Comparison of ENCODE assay signal across 12 cellular contexts in genomic region chr19:3458595-3459284, GRCh38. TPM values are rescaled to one million over a fixed set of nuclear protein-coding genes. Genes with fewer than 3 reads are reported as not detected.
DNase-seq lines count a peak whose midpoint lies in the region; ATAC-seq and TF ChIP-seq lines count a peak whose summit lies in the region.
"Had no signal": no experiment of that assay in that cellular context is flagged by ENCODE, and none has a peak within 500 bp of the region (broad histone marks: within the 10 kb centered on the region; RNA-seq: fewer than 3 reads in every experiment).

No MANE protein-coding gene starts in this region.

- 82% methylated on average over 3 of the region's 19 CpGs for WGBS in mammary epithelial cell (ENCODE audit: low coverage, missing lambda C conversion rate)
- WGBS in aorta, 2 donors: 9 to 10% methylated on average over 15 to 19 of the region's 19 CpGs

- TF ChIP-seq POLR2A in breast epithelium (IDR thresholded peaks at IDR 0.05): no peak

- no peaks in the 10 kb centered on the region for H3K9me3 Mint-ChIP-seq in osteocyte (ENCODE audit: unreplicated experiment)
- H3K9me3 Mint-ChIP-seq in activated CD4-positive, alpha-beta memory T cell treated with anti-CD3 and anti-CD28 coated beads, Interleukin-2, amount 10 ng/mL, durations not matched to agents 7 days and 5 days: no peaks in the 10 kb centered on the region
- H3K9me3 Mint-ChIP-seq: activated B cell treated with CpG ODN at 0.5 μM for 24 hours had no signal

- H3K4me2 ChIP-seq in mammary epithelial cell (ENCODE audit: insufficient read depth, low read depth, low read length): no peak overlapping the region

- H3K4me3 Mint-ChIP-seq in osteocyte (ENCODE audit: unreplicated experiment): peak overlapping the region; percentile 38
- no peak overlapping the region for H3K4me3 Mint-ChIP-seq in activated CD4-positive, alpha-beta memory T cell treated with anti-CD3 and anti-CD28 coated beads, Interleukin-2, amount 10 ng/mL, durations not matched to agents 7 days and 5 days
- H3K4me3 Mint-ChIP-seq: activated B cell treated with CpG ODN at 0.5 μM for 24 hours had no signal

- H3K9me3 ChIP-seq in breast epithelium: no peaks in the 10 kb centered on the region
- no peaks in the 10 kb centered on the region for H3K9me3 ChIP-seq in mammary epithelial cell (replicated peaks; ENCODE audit: insufficient read depth, low read length)
- no peaks in the 10 kb centered on the region for H3K9me3 ChIP-seq in aorta (ENCODE audit: control insufficient read depth, low read length)
- no peaks in the 10 kb centered on the region for H3K9me3 ChIP-seq in SJCRH30 (replicated peaks)

- DNase-seq in breast epithelium (ENCODE audit: low spot score in 2 of 2) (no peak), mammary epithelial cell (no peak), hepatic stellate cell (ENCODE audit: low spot score) (peak; percentile 50), osteocyte (ENCODE audit: extremely low spot score, unreplicated experiment) (no peak), aorta (peak; percentile 85 to 88), SJCRH30 (no peak)
- DNase-seq in activated CD4-positive, CD25-positive, alpha-beta regulatory T cell treated with anti-CD3 and anti-CD28 coated beads, Interleukin-2, amount 50 U/mL, for 72 hours: no peak
- no peak for DNase-seq in activated CD4-positive, alpha-beta memory T cell treated with anti-CD3 and anti-CD28 coated beads, Interleukin-2, amount 10 ng/mL, durations not matched to agents 7 days and 5 days
- DNase-seq: 8988T, activated B cell treated with CpG ODN at 0.5 μM for 24 hours, cerebellar nuclear complex, NCI-H510A treated with DMSO at 0.1 percent for 48 hours had no signal

- no TSS peak for BruUV-seq in mammary epithelial cell (replicated peaks; lab: Mats Ljungman, UMichigan)

- H3K27ac ChIP-seq in breast epithelium (peak overlapping the region; percentile 77 to 89), mammary epithelial cell (ENCODE audit: insufficient read depth, low read depth, low read length) (no peak overlapping the region), aorta (ENCODE audit: low read depth in 1 of 2, low read length in 2 of 2) (peak overlapping the region; percentile 40 to 96), SJCRH30 (no peak overlapping the region)

- H3K4me3 ChIP-seq in breast epithelium: peak overlapping the region in 1 of 3 donors; percentile 43
- no peak overlapping the region for H3K4me3 ChIP-seq in mammary epithelial cell (replicated peaks in 1 of 3; ENCODE audit: insufficient read depth in 1 of 3, low read depth in 2 of 3, low read length in 3 of 3)
- no peak overlapping the region for H3K4me3 ChIP-seq in aorta (ENCODE audit: low read length in 2 of 2)
- H3K4me3 ChIP-seq in SJCRH30: no peak overlapping the region

- CTCF ChIA-PET in mammary epithelial cell (lab: Charles Lee; ENCODE audit: low non-redundant PET): no interaction called here
- CTCF ChIA-PET in activated CD4-positive, alpha-beta memory T cell treated with anti-CD3 and anti-CD28 coated beads, Interleukin-2, amount 10 ng/mL, durations not matched to agents 7 days and 5 days (lab: Charles Lee): no interaction called here

- TF ChIP-seq CTCF in breast epithelium (IDR thresholded peaks at IDR 0.05) (no peak), mammary epithelial cell (conservative IDR thresholded peaks at IDR 0.05 in 1 of 2, IDR thresholded peaks at IDR 0.05 in 1 of 2; ENCODE audit: extremely low read depth in 1 of 2, insufficient read depth in 1 of 2, low read depth in 1 of 2, low read length in 2 of 2) (no peak), osteocyte (IDR thresholded peaks at IDR 0.05) (no peak)

- H3K27ac Mint-ChIP-seq in osteocyte (ENCODE audit: unreplicated experiment): peak overlapping the region; percentile 91
- H3K27ac Mint-ChIP-seq in activated CD4-positive, alpha-beta memory T cell treated with anti-CD3 and anti-CD28 coated beads, Interleukin-2, amount 10 ng/mL, durations not matched to agents 7 days and 5 days: no peak overlapping the region
- H3K27ac Mint-ChIP-seq: activated B cell treated with CpG ODN at 0.5 μM for 24 hours had no signal

- H3K9ac ChIP-seq in mammary epithelial cell (ENCODE audit: insufficient read depth, low read length): no peak overlapping the region

- dilution Hi-C loops in mammary epithelial cell (cut with HindIII; ENCODE audit: low sequenced_read_pairs): no loop called here

- peaks cover 6% of the 10 kb centered on the region for H3K36me3 Mint-ChIP-seq in osteocyte (ENCODE audit: unreplicated experiment)
- no peaks in the 10 kb centered on the region for H3K36me3 Mint-ChIP-seq in activated CD4-positive, alpha-beta memory T cell treated with anti-CD3 and anti-CD28 coated beads, Interleukin-2, amount 10 ng/mL, durations not matched to agents 7 days and 5 days (ENCODE audit: low read depth)

- POLR2A ChIA-PET in activated CD4-positive, alpha-beta memory T cell treated with anti-CD3 and anti-CD28 coated beads, Interleukin-2, amount 10 ng/mL, durations not matched to agents 7 days and 5 days (lab: Charles Lee): no interaction called here

- H3K4me1 ChIP-seq in breast epithelium: peaks cover 0 to 4% of the 10 kb centered on the region in 2 donors
- no peaks in the 10 kb centered on the region for H3K4me1 ChIP-seq in mammary epithelial cell (ENCODE audit: insufficient read depth, low read length)
- H3K4me1 ChIP-seq in aorta (ENCODE audit: control insufficient read depth in 1 of 2, insufficient read depth in 2 of 2, low read length in 2 of 2): peaks cover 0 to 2% of the 10 kb centered on the region in 2 donors
- no peaks in the 10 kb centered on the region for H3K4me1 ChIP-seq in SJCRH30

- H4K20me1 ChIP-seq in mammary epithelial cell (ENCODE audit: insufficient read depth, low read length): no peaks in the 10 kb centered on the region

- no peaks in the 10 kb centered on the region for H3K27me3 Mint-ChIP-seq in osteocyte (ENCODE audit: unreplicated experiment)
- H3K27me3 Mint-ChIP-seq in activated CD4-positive, alpha-beta memory T cell treated with anti-CD3 and anti-CD28 coated beads, Interleukin-2, amount 10 ng/mL, durations not matched to agents 7 days and 5 days: no peaks in the 10 kb centered on the region
- H3K27me3 Mint-ChIP-seq: activated B cell treated with CpG ODN at 0.5 μM for 24 hours had no signal

- intact Hi-C loops in breast epithelium (cut with DNase I; ENCODE audit: low total_unique reads): no loop called here
- intact Hi-C loops in mammary epithelial cell (cut with micrococcal nuclease): no loop called here
- intact Hi-C loops in aorta (cut with DNase I): loop anchor here (1.0 to 5.0 kb wide), 2 partner anchors 7 to 121 kb away; no protein-coding TSS in a partner anchor

- H2AFZ ChIP-seq in mammary epithelial cell (ENCODE audit: low read depth, low read length): no peak overlapping the region

- ATAC-seq in aorta (ENCODE audit: low FRiP score): peak; percentile 65

- no peaks in the 10 kb centered on the region for H3K27me3 ChIP-seq in breast epithelium
- H3K27me3 ChIP-seq in mammary epithelial cell (ENCODE audit: insufficient read depth, low read length): no peaks in the 10 kb centered on the region
- no peaks in the 10 kb centered on the region for H3K27me3 ChIP-seq in aorta (ENCODE audit: control insufficient read depth in 1 of 2, insufficient read depth in 2 of 2, low read length in 1 of 2)
- H3K27me3 ChIP-seq in SJCRH30: no peaks in the 10 kb centered on the region

- H3K4me1 Mint-ChIP-seq in osteocyte (ENCODE audit: unreplicated experiment): peaks cover 41% of the 10 kb centered on the region
- H3K4me1 Mint-ChIP-seq in activated CD4-positive, alpha-beta memory T cell treated with anti-CD3 and anti-CD28 coated beads, Interleukin-2, amount 10 ng/mL, durations not matched to agents 7 days and 5 days: peaks cover 2% of the 10 kb centered on the region

- H3K36me3 ChIP-seq in breast epithelium: no peaks in the 10 kb centered on the region
- H3K36me3 ChIP-seq in mammary epithelial cell (ENCODE audit: insufficient read depth, low read length): peaks cover 10% of the 10 kb centered on the region
- H3K36me3 ChIP-seq in aorta (ENCODE audit: control insufficient read depth in 1 of 2, insufficient read depth in 2 of 2, low read length in 1 of 2): no peaks in the 10 kb centered on the region
- peaks cover 23% of the 10 kb centered on the region for H3K36me3 ChIP-seq in SJCRH30

- peaks cover 9% of the 10 kb centered on the region for H3K79me2 ChIP-seq in mammary epithelial cell (ENCODE audit: insufficient read depth, low read length)

- in situ Hi-C loops in mammary epithelial cell (cut with MboI; ENCODE audit: low sequenced_read_pairs in 2 of 2): no loop called here

RNA-seq across cellular contexts. Expression of gene SMIM24, which starts 21.6 kb away (rescaled TPM):
- total RNA-seq in breast epithelium (1 to 10 TPM in 2 of 3 donors, not detected in 1; 2.0 to 6.7 TPM), mammary epithelial cell (1 to 10 TPM in 1 of 2 donors, not detected in 1; 2.7 TPM), osteocyte (not detected in 2 replicates), aorta (not detected)
- polyA plus RNA-seq in mammary epithelial cell (0.90 TPM), aorta (10 to 100 TPM in 1 of 2 donors, under 1 TPM in 1; 0.67 to 62.6 TPM)
- not detected for polyA minus RNA-seq in mammary epithelial cell
- not detected in 2 replicates for total RNA-seq in SJCRH30 (2014; rRNA removed; shearing (Covaris generic))
- not detected for total RNA-seq in activated CD4-positive, alpha-beta memory T cell treated with anti-CD3 and anti-CD28 coated beads, Interleukin-2, amount 10 ng/mL, durations not matched to agents 7 days and 5 days
- total RNA-seq: activated B cell treated with CpG ODN at 0.5 μM for 24 hours had no signal

RNA-seq across cellular contexts. Expression of gene SMIM44, which starts 24.5 kb away (rescaled TPM):
- total RNA-seq in breast epithelium (not detected), mammary epithelial cell (1 to 10 TPM in 1 of 2 donors, not detected in 1; 2.7 TPM), osteocyte (not detected in 2 replicates), aorta (not detected)
- polyA plus RNA-seq in mammary epithelial cell (not detected), aorta (not detected)
- not detected for polyA minus RNA-seq in mammary epithelial cell
- not detected in 2 replicates for total RNA-seq in SJCRH30 (2014; rRNA removed; shearing (Covaris generic))
- total RNA-seq in activated CD4-positive, alpha-beta memory T cell treated with anti-CD3 and anti-CD28 coated beads, Interleukin-2, amount 10 ng/mL, durations not matched to agents 7 days and 5 days: not detected
- total RNA-seq: activated B cell treated with CpG ODN at 0.5 μM for 24 hours had no signal

RNA-seq across cellular contexts. Expression of gene DOHH, which starts 41.7 kb away (rescaled TPM):
- total RNA-seq in breast epithelium (10 to 100 TPM; 11.6 to 13.4 (median 12.2) TPM), mammary epithelial cell (10 to 100 TPM; 11.7 to 14.7 TPM), osteocyte (10.0 and 10.8 TPM in 2 replicates), aorta (1 to 10 TPM; 6.1 to 7.9 TPM)
- polyA plus RNA-seq in mammary epithelial cell (11.0 TPM), aorta (10 to 100 TPM in 1 of 2 donors, 1 to 10 TPM in 1; 6.9 to 11.5 TPM)
- 3.4 TPM for polyA minus RNA-seq in mammary epithelial cell
- 11.7 and 12.3 TPM in 2 replicates for total RNA-seq in SJCRH30 (2014; rRNA removed; shearing (Covaris generic))
- 10 to 100 TPM; 11.1 to 11.8 TPM for total RNA-seq in activated CD4-positive, alpha-beta memory T cell treated with anti-CD3 and anti-CD28 coated beads, Interleukin-2, amount 10 ng/mL, durations not matched to agents 7 days and 5 days

RNA-seq across cellular contexts. Expression of gene FZR1, which starts 47.4 kb away (rescaled TPM):
- total RNA-seq in breast epithelium (10 to 100 TPM; 15.8 to 28.7 (median 26.5) TPM), mammary epithelial cell (10 to 100 TPM; 49.8 to 55.0 TPM), osteocyte (45.3 and 49.5 TPM in 2 replicates), aorta (10 to 100 TPM; 33.7 to 42.0 TPM)
- polyA plus RNA-seq in mammary epithelial cell (35.3 TPM), aorta (10 to 100 TPM in 1 of 2 donors, 1 to 10 TPM in 1; 8.0 to 25.2 TPM)
- polyA minus RNA-seq in mammary epithelial cell: 46.5 TPM
- 31.4 and 31.8 TPM in 2 replicates for total RNA-seq in SJCRH30 (2014; rRNA removed; shearing (Covaris generic))
- total RNA-seq in activated CD4-positive, alpha-beta memory T cell treated with anti-CD3 and anti-CD28 coated beads, Interleukin-2, amount 10 ng/mL, durations not matched to agents 7 days and 5 days: 10 to 100 TPM; 72.2 to 75.6 TPM

Comparison
In these comparisons a context has a peak if more than half of its experiments do, and no peak if none do; other contexts are left out.
1. H3K27ac ChIP-seq: peak in breast epithelium (2 of 2) and aorta (2 of 2); none in mammary epithelial cell (single experiment) and SJCRH30 (single experiment).
2. DNase-seq: peak in hepatic stellate cell (single experiment) and aorta (2 of 2); none in breast epithelium (0 of 2), mammary epithelial cell (single experiment), osteocyte (single experiment), activated CD4-positive, CD25-positive, alpha-beta regulatory T cell treated with anti-CD3 and anti-CD28 coated beads, Interleukin-2, amount 50 U/mL, for 72 hours (single experiment), SJCRH30 (0 of 2) and activated CD4-positive, alpha-beta memory T cell treated with anti-CD3 and anti-CD28 coated beads, Interleukin-2, amount 10 ng/mL, durations not matched to agents 7 days and 5 days (single experiment).
3. intact Hi-C loops: an anchor here in aorta (1.0 to 5.0 kb wide); none called in breast epithelium and mammary epithelial cell.